ENCODE assay signal across 2 cellular contexts in the genomic region with DNA sequence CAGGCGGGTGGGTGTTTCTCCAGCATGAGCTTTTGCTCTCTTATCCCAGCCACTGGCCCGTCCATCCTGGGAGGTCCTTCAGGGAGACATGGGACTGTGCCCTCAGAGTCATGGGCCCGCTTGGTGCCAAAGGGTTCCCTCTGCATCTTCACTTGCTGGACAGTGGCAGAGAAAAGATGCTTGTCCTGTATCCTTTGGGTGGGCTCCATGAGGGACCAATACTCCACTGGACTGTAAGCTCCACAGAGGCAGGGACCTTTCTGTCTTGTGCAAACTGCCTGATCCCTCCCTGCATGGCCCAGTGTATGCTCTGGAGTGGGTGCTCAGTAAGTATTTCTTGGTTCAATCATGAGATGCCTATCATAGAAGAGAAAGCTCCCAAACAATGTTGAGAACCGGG.
TF ChIP-seq lines count a peak whose summit lies in the region.

No MANE protein-coding gene starts in this region.

TF ChIP-seq in GM23338, 12 proteins besides CTCF, POLR2A, EP300 and RAD21 (continued from another document):
- TF ChIP-seq, protein P1, sequence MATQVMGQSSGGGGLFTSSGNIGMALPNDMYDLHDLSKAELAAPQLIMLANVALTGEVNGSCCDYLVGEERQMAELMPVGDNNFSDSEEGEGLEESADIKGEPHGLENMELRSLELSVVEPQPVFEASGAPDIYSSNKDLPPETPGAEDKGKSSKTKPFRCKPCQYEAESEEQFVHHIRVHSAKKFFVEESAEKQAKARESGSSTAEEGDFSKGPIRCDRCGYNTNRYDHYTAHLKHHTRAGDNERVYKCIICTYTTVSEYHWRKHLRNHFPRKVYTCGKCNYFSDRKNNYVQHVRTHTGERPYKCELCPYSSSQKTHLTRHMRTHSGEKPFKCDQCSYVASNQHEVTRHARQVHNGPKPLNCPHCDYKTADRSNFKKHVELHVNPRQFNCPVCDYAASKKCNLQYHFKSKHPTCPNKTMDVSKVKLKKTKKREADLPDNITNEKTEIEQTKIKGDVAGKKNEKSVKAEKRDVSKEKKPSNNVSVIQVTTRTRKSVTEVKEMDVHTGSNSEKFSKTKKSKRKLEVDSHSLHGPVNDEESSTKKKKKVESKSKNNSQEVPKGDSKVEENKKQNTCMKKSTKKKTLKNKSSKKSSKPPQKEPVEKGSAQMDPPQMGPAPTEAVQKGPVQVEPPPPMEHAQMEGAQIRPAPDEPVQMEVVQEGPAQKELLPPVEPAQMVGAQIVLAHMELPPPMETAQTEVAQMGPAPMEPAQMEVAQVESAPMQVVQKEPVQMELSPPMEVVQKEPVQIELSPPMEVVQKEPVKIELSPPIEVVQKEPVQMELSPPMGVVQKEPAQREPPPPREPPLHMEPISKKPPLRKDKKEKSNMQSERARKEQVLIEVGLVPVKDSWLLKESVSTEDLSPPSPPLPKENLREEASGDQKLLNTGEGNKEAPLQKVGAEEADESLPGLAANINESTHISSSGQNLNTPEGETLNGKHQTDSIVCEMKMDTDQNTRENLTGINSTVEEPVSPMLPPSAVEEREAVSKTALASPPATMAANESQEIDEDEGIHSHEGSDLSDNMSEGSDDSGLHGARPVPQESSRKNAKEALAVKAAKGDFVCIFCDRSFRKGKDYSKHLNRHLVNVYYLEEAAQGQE (IDR thresholded peaks at IDR 0.05; ENCODE audit: unreplicated experiment) = no peak
- no peak for TF ChIP-seq JUNB (IDR thresholded peaks at IDR 0.05; ENCODE audit: unreplicated experiment)
- TF ChIP-seq ZNF331 (CRISPR knock-in tag; IDR thresholded peaks at IDR 0.05; ENCODE audit: low read depth) = no peak
- TF ChIP-seq, protein P2, sequence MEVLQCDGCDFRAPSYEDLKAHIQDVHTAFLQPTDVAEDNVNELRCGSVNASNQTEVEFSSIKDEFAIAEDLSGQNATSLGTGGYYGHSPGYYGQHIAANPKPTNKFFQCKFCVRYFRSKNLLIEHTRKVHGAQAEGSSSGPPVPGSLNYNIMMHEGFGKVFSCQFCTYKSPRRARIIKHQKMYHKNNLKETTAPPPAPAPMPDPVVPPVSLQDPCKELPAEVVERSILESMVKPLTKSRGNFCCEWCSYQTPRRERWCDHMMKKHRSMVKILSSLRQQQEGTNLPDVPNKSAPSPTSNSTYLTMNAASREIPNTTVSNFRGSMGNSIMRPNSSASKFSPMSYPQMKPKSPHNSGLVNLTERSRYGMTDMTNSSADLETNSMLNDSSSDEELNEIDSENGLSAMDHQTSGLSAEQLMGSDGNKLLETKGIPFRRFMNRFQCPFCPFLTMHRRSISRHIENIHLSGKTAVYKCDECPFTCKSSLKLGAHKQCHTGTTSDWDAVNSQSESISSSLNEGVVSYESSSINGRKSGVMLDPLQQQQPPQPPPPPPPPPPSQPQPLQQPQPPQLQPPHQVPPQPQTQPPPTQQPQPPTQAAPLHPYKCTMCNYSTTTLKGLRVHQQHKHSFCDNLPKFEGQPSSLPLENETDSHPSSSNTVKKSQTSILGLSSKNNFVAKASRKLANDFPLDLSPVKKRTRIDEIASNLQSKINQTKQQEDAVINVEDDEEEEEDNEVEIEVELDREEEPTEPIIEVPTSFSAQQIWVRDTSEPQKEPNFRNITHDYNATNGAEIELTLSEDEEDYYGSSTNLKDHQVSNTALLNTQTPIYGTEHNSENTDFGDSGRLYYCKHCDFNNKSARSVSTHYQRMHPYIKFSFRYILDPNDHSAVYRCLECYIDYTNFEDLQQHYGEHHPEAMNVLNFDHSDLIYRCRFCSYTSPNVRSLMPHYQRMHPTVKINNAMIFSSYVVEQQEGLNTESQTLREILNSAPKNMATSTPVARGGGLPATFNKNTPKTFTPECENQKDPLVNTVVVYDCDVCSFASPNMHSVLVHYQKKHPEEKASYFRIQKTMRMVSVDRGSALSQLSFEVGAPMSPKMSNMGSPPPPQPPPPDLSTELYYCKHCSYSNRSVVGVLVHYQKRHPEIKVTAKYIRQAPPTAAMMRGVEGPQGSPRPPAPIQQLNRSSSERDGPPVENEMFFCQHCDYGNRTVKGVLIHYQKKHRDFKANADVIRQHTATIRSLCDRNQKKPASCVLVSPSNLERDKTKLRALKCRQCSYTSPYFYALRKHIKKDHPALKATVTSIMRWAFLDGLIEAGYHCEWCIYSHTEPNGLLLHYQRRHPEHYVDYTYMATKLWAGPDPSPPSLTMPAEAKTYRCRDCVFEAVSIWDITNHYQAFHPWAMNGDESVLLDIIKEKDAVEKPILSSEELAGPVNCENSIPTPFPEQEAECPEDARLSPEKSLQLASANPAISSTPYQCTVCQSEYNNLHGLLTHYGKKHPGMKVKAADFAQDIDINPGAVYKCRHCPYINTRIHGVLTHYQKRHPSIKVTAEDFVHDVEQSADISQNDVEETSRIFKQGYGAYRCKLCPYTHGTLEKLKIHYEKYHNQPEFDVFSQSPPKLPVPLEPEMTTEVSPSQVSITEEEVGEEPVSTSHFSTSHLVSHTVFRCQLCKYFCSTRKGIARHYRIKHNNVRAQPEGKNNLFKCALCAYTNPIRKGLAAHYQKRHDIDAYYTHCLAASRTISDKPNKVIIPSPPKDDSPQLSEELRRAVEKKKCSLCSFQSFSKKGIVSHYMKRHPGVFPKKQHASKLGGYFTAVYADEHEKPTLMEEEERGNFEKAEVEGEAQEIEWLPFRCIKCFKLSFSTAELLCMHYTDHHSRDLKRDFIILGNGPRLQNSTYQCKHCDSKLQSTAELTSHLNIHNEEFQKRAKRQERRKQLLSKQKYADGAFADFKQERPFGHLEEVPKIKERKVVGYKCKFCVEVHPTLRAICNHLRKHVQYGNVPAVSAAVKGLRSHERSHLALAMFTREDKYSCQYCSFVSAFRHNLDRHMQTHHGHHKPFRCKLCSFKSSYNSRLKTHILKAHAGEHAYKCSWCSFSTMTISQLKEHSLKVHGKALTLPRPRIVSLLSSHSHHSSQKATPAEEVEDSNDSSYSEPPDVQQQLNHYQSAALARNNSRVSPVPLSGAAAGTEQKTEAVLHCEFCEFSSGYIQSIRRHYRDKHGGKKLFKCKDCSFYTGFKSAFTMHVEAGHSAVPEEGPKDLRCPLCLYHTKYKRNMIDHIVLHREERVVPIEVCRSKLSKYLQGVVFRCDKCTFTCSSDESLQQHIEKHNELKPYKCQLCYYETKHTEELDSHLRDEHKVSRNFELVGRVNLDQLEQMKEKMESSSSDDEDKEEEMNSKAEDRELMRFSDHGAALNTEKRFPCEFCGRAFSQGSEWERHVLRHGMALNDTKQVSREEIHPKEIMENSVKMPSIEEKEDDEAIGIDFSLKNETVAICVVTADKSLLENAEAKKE (CRISPR knock-in tag; IDR thresholded peaks at IDR 0.05) = no peak
- TF ChIP-seq NANOG (IDR thresholded peaks at IDR 0.05; ENCODE audit: borderline replicate concordance) = no peak
- no peak for TF ChIP-seq CREB1 (CRISPR knock-in tag; IDR thresholded peaks at IDR 0.05; ENCODE audit: low read depth)
- TF ChIP-seq STAT1 (IDR thresholded peaks at IDR 0.05; ENCODE audit: unreplicated experiment) = no peak

TF ChIP-seq in H1, 55 proteins besides CTCF, POLR2A, EP300 and RAD21:
- TF ChIP-seq MAFK (IDR thresholded peaks at IDR 0.05; ENCODE audit: low read depth, low read length) = no peak
- no peak for TF ChIP-seq TAF1 (IDR thresholded peaks at IDR 0.05; ENCODE audit: low read depth, low read length)
- TF ChIP-seq EZH2 (IDR thresholded peaks at IDR 0.05; ENCODE audit: low read depth, low read length, severe bottlenecking) = no peak
TF ChIP-seq in H1: peak in this region for 0.
